Comparison of ENCODE assay signal across 9 cellular contexts in the genomic region with DNA sequence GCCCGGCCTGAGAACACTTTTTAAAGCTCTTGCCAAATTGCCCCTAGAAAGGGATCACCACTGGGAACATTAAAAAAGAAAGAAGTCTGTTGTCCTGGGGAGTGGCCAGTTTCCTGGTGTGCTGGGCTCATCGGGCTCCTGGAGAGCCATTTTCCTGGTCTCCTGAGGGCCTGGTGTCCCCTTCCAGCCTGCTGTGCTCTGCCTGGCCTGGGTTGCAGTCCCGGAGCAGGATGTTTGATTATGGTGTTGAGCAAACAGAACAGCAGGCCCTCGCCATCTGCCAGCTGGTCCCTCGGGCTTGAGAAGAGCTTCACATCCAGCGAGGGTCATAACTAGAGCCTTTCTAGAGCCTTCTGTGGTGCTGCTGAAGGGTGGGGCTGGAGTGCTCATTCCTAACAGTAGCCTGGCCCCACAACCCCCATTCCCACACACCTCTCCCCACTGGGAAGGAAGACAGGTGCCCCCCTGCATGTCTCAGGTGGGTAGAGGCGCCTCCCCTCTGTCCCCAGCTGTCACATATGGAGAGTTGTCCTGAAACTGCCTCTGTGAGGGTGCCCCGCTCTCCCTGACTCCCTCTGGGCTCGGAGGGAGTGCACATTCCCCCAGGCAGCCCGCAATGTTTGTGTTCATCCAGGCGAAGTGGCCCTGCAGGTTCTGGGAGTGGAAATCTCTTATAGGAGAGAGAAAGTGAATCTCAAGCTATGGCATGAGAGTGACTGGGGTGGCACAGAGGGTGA.
DNase-seq lines count a peak whose midpoint lies in the region; ATAC-seq and TF ChIP-seq lines count a peak whose summit lies in the region.
"Had no signal": no experiment of that assay in that cellular context is flagged by ENCODE, and none has a peak within 500 bp of the region (broad histone marks: within the 10 kb centered on the region; RNA-seq: fewer than 3 reads in every experiment).

No MANE protein-coding gene starts in this region.

- intact Hi-C loops in OCI-LY7 (cut with micrococcal nuclease; ENCODE audit: unreplicated experiment), result no loop called here
- intact Hi-C loops in lower lobe of right lung (cut with DNase I), result no loop called here
- intact Hi-C loops in sciatic nerve (cut with DNase I), result no loop called here
- intact Hi-C loops in adrenal gland (cut with DNase I), result no loop called here

- H4K20me1 ChIP-seq in BLaER1, result no peaks in the 10 kb centered on the region
- H4K20me1 ChIP-seq in OCI-LY7 (ENCODE audit: insufficient read depth, low read length), result no peaks in the 10 kb centered on the region

- H2AFZ ChIP-seq in OCI-LY7 (ENCODE audit: low read length), result no peak overlapping the region

- no peaks in the 10 kb centered on the region; the same call in none of the 2 replicates for H3K36me3 ChIP-seq in BLaER1
- no peaks in the 10 kb centered on the region for H3K36me3 ChIP-seq in OCI-LY7 (ENCODE audit: insufficient read depth, low read length)
- no peaks in the 10 kb centered on the region for H3K36me3 ChIP-seq in lower lobe of right lung
- H3K36me3 ChIP-seq in adrenal gland (replicated peaks in 1 of 2), result no peaks in the 10 kb centered on the region
- H3K36me3 ChIP-seq: cardiac muscle cell had no signal

- peak overlapping the region; percentile 65 for H3K9ac ChIP-seq in BLaER1

- CTCF ChIA-PET in OCI-LY7 (lab: Charles Lee; ENCODE audit: unreplicated experiment), result interaction anchor here (1.1 kb wide), 1 partner anchor 151 kb away, joined by 3 read pairs; a partner anchor contains a TSS

- H3K9me2 ChIP-seq in OCI-LY7 (ENCODE audit: insufficient read depth, low read length), result no peaks in the 10 kb centered on the region

- WGBS in adrenal gland, 4 donors, result 88 to 95% (median 93%) methylated on average over 3 to 11 of the region's 11 CpGs

- peaks cover 68% of the 10 kb centered on the region for H3K4me1 ChIP-seq in BLaER1
- H3K4me1 ChIP-seq in OCI-LY7 (ENCODE audit: insufficient read depth, low read length, poor library complexity, severe bottlenecking), result peaks cover 37% of the 10 kb centered on the region
- H3K4me1 ChIP-seq in lower lobe of right lung, result peaks cover 27% of the 10 kb centered on the region
- no peaks in the 10 kb centered on the region for H3K4me1 ChIP-seq in adrenal gland (replicated peaks in 1 of 2)

- no peak for TF ChIP-seq POLR2A in adrenal gland (IDR thresholded peaks at IDR 0.05)

- DNase-seq in LNCaP clone FGC (ENCODE audit: low read depth) (peak; percentile 91), OCI-LY7 (ENCODE audit: low spot score) (peak; percentile 49), lower lobe of right lung (peak; percentile 83), sciatic nerve (ENCODE audit: low spot score) (no peak), adrenal gland (no peak), mucosa of gallbladder (ENCODE audit: low spot score) (no peak)

- H3K4me2 ChIP-seq in BLaER1, result peak overlapping the region; percentile 74
- H3K4me2 ChIP-seq in OCI-LY7 (ENCODE audit: low read length), result peak overlapping the region; percentile 13; the same call in 1 of the 2 replicates

- POLR2A ChIA-PET in OCI-LY7 (lab: Charles Lee), result interaction anchor here (0.6 to 2.6 kb wide), 5 partner anchors 9 to 1489 kb away, joined by 3 to 15 read pairs (median 4); no protein-coding TSS in a partner anchor

- no peaks in the 10 kb centered on the region for H3K9me3 ChIP-seq in BLaER1
- H3K9me3 ChIP-seq in OCI-LY7 (ENCODE audit: low read length), result no peaks in the 10 kb centered on the region
- no peaks in the 10 kb centered on the region for H3K9me3 ChIP-seq in lower lobe of right lung
- no peaks in the 10 kb centered on the region for H3K9me3 ChIP-seq in adrenal gland (replicated peaks in 1 of 3)

- TF ChIP-seq CTCF in LNCaP clone FGC (IDR thresholded peaks at IDR 0.05; ENCODE audit: control insufficient read depth, extremely low read depth, insufficient read depth), result no peak
- TF ChIP-seq CTCF in OCI-LY7 (conservative IDR thresholded peaks at IDR 0.05; ENCODE audit: low read length), result no peak
- no peak for TF ChIP-seq CTCF in lower lobe of right lung (IDR thresholded peaks at IDR 0.05)
- TF ChIP-seq CTCF in adrenal gland (IDR thresholded peaks at IDR 0.05), result no peak

- BruUV-seq in OCI-LY7 (replicated peaks; lab: Mats Ljungman, UMichigan), result no TSS peak

- H3K27ac ChIP-seq in BLaER1, result peak overlapping the region; percentile 73
- H3K27ac ChIP-seq in OCI-LY7 (ENCODE audit: low read depth, low read length, poor library complexity, severe bottlenecking), result peak overlapping the region; percentile 37
- H3K27ac ChIP-seq in lower lobe of right lung, result peak overlapping the region; percentile 76
- no peak overlapping the region for H3K27ac ChIP-seq in adrenal gland
- H3K27ac ChIP-seq: cardiac muscle cell had no signal

- peak; percentile 92 for ATAC-seq in lower lobe of right lung
- ATAC-seq in GM21825 (IDR thresholded peaks at IDR 0.05; ENCODE audit: unreplicated experiment), result no peak
- ATAC-seq in sciatic nerve, result no peak

- H3K79me2 ChIP-seq in OCI-LY7 (ENCODE audit: insufficient read depth, low read depth, low read length), result no peaks in the 10 kb centered on the region

- no peaks in the 10 kb centered on the region for H3K27me3 ChIP-seq in BLaER1
- no peaks in the 10 kb centered on the region for H3K27me3 ChIP-seq in lower lobe of right lung (ENCODE audit: low read depth)
- H3K27me3 ChIP-seq in adrenal gland, result no peaks in the 10 kb centered on the region
- H3K27me3 ChIP-seq: cardiac muscle cell had no signal

- H3K4me3 ChIP-seq in BLaER1 (no peak overlapping the region), LNCaP clone FGC (ENCODE audit: low read depth, low read length) (peak overlapping the region; percentile 29), OCI-LY7 (ENCODE audit: low read depth, low read length, poor library complexity, severe bottlenecking) (no peak overlapping the region), lower lobe of right lung (no peak overlapping the region), adrenal gland (no peak overlapping the region)
- H3K4me3 ChIP-seq: cardiac muscle cell had no signal

Comparison
In these comparisons a context has a peak if more than half of its experiments do, and no peak if none do; other contexts are left out.
1. H3K27ac ChIP-seq: peak in BLaER1 (single experiment), OCI-LY7 (single experiment) and lower lobe of right lung (single experiment); none in adrenal gland (0 of 5).
2. DNase-seq: peak in LNCaP clone FGC (single experiment), OCI-LY7 (single experiment) and lower lobe of right lung (single experiment); none in sciatic nerve (single experiment), adrenal gland (0 of 7) and mucosa of gallbladder (single experiment).
3. ATAC-seq: peak in lower lobe of right lung (2 of 2); none in GM21825 (single experiment) and sciatic nerve (single experiment).